Comparison of ENCODE assay signal across 1 cellular context in genomic region chr1:220300442-220301121, GRCh38.
TF ChIP-seq lines count a peak whose summit lies in the region.

No MANE protein-coding gene starts in this region.

TF ChIP-seq in K562, 482 proteins besides CTCF, POLR2A, EP300 and RAD21 (continued from another document and continues in another):
- TF ChIP-seq CHAMP1 (IDR thresholded peaks at IDR 0.05) (no peak), CBX1 (IDR thresholded peaks at IDR 0.05; ENCODE audit: low read depth) (no peak), HMG20A (CRISPR knock-in tag; conservative IDR thresholded peaks at IDR 0.05) (no peak), TBL1XR1 (IDR thresholded peaks at IDR 0.05; ENCODE audit: low read length in 2 of 2) (0 out of 4 replicates have a peak, but pooled peaks of 1 of the 2 experiments have one; percentile 60), ARID2 (IDR thresholded peaks at IDR 0.05) (no peak), PTTG1 (tag; IDR thresholded peaks at IDR 0.05; ENCODE audit: low read depth) (no peak), BRCA1 (IDR thresholded peaks at IDR 0.05) (no peak), BRCA1 (CRISPR knock-in tag; IDR thresholded peaks at IDR 0.05) (no peak), SMARCA5 (IDR thresholded peaks at IDR 0.05) (no peak), ASH1L (IDR thresholded peaks at IDR 0.05; ENCODE audit: borderline replicate concordance, low read depth, partially characterized antibody) (no peak), RREB1 (CRISPR knock-in tag; IDR thresholded peaks at IDR 0.05) (no peak), FOXJ2 (tag; IDR thresholded peaks at IDR 0.05) (peak; percentile 95), HIVEP1 (CRISPR knock-in tag; IDR thresholded peaks at IDR 0.05) (no peak), RHOXF2B (CRISPR knock-in tag; conservative IDR thresholded peaks at IDR 0.05) (no peak), STAG1 (CRISPR knock-in tag; IDR thresholded peaks at IDR 0.05; ENCODE audit: borderline replicate concordance) (no peak), EP400 (IDR thresholded peaks at IDR 0.05) (peak; percentile 78), ZBTB17 (CRISPR knock-in tag; IDR thresholded peaks at IDR 0.05) (no peak), XRCC4 (IDR thresholded peaks at IDR 0.05; ENCODE audit: extremely low read depth, insufficient read depth, insufficient read length) (no peak), HDAC2 (IDR thresholded peaks at IDR 0.05) (peak; percentile 87), SLC30A9 (CRISPR knock-in tag; IDR thresholded peaks at IDR 0.05) (no peak), PBX2 (CRISPR knock-in tag; IDR thresholded peaks at IDR 0.05; ENCODE audit: low read depth) (no peak), PBX2 (tag; conservative IDR thresholded peaks at IDR 0.05; ENCODE audit: low read depth) (peak; percentile 69), ZNF589 (CRISPR knock-in tag; IDR thresholded peaks at IDR 0.05; ENCODE audit: low read depth) (peak; percentile 58; the same call in 1 of the 2 replicates), MXI1 (IDR thresholded peaks at IDR 0.05; ENCODE audit: low read depth, low read length) (no peak), ZKSCAN8 (CRISPR knock-in tag; IDR thresholded peaks at IDR 0.05) (no peak), ZNF586 (CRISPR knock-in tag; conservative IDR thresholded peaks at IDR 0.05) (no peak), JUNB (CRISPR knock-in tag; conservative IDR thresholded peaks at IDR 0.05) (no peak), ZHX1 (conservative IDR thresholded peaks at IDR 0.05; ENCODE audit: low read length) (no peak), CUX1 (CRISPR knock-in tag; IDR thresholded peaks at IDR 0.05) (no peak), RBM25 (IDR thresholded peaks at IDR 0.05; ENCODE audit: low read depth, low read length, severe bottlenecking) (no peak), TCFL5 (CRISPR knock-in tag; conservative IDR thresholded peaks at IDR 0.05) (no peak), ZNF197 (CRISPR knock-in tag; IDR thresholded peaks at IDR 0.05; ENCODE audit: low read depth) (0 out of 2 replicates have a peak, but pooled peaks have one; percentile 7), PPARD (CRISPR knock-in tag; IDR thresholded peaks at IDR 0.05) (no peak), NCOA4 (IDR thresholded peaks at IDR 0.05; ENCODE audit: partially characterized antibody) (no peak)
- TF ChIP-seq, protein P1, sequence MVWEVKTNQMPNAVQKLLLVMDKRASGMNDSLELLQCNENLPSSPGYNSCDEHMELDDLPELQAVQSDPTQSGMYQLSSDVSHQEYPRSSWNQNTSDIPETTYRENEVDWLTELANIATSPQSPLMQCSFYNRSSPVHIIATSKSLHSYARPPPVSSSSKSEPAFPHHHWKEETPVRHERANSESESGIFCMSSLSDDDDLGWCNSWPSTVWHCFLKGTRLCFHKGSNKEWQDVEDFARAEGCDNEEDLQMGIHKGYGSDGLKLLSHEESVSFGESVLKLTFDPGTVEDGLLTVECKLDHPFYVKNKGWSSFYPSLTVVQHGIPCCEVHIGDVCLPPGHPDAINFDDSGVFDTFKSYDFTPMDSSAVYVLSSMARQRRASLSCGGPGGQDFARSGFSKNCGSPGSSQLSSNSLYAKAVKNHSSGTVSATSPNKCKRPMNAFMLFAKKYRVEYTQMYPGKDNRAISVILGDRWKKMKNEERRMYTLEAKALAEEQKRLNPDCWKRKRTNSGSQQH (CRISPR knock-in tag; IDR thresholded peaks at IDR 0.05), result no peak
- TF ChIP-seq, protein P2, sequence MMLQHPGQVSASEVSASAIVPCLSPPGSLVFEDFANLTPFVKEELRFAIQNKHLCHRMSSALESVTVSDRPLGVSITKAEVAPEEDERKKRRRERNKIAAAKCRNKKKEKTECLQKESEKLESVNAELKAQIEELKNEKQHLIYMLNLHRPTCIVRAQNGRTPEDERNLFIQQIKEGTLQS (IDR thresholded peaks at IDR 0.05), result peak; percentile 99
- TF ChIP-seq, protein P2 (CRISPR knock-in tag; conservative IDR thresholded peaks at IDR 0.05), result peak; percentile 67; the same call in 1 of the 2 replicates
- TF ChIP-seq, protein P3, sequence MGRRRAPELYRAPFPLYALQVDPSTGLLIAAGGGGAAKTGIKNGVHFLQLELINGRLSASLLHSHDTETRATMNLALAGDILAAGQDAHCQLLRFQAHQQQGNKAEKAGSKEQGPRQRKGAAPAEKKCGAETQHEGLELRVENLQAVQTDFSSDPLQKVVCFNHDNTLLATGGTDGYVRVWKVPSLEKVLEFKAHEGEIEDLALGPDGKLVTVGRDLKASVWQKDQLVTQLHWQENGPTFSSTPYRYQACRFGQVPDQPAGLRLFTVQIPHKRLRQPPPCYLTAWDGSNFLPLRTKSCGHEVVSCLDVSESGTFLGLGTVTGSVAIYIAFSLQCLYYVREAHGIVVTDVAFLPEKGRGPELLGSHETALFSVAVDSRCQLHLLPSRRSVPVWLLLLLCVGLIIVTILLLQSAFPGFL (CRISPR knock-in tag; IDR thresholded peaks at IDR 0.05), result no peak
- TF ChIP-seq, protein P4, sequence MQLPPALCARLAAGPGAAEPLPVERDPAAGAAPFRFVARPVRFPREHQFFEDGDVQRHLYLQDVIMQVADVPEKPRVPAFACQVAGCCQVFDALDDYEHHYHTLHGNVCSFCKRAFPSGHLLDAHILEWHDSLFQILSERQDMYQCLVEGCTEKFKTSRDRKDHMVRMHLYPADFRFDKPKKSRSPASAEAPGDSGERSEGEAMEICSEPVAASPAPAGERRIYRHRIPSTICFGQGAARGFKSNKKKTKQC (CRISPR knock-in tag; IDR thresholded peaks at IDR 0.05), result no peak
